Comparison of ENCODE assay signal across 22 cellular contexts in genomic region chr6:119343167-119343566, GRCh38. TPM values are rescaled to one million over a fixed set of nuclear protein-coding genes. Genes with fewer than 3 reads are reported as not detected.
DNase-seq lines count a peak whose midpoint lies in the region; ATAC-seq, FAIRE-seq and TF ChIP-seq lines count a peak whose summit lies in the region.
"Had no signal": no experiment of that assay in that cellular context is flagged by ENCODE, and none has a peak within 500 bp of the region (broad histone marks: within the 10 kb centered on the region; RNA-seq: fewer than 3 reads in every experiment).

No MANE protein-coding gene starts in this region.

- H3K4me1 ChIP-seq in CD4-positive, alpha-beta memory T cell (ENCODE audit: insufficient read depth, low read length) = peaks cover 48% of the 10 kb centered on the region
- H3K4me1 ChIP-seq: breast epithelium, parathyroid adenoma had no signal

- no peaks in the 10 kb centered on the region for H3K9me3 ChIP-seq in CD4-positive, alpha-beta memory T cell (ENCODE audit: control insufficient read depth in 1 of 2, low read length in 2 of 2)
- no peaks in the 10 kb centered on the region for H3K9me3 ChIP-seq in T-helper 17 cell (ENCODE audit: control insufficient read depth, low read length, poor library complexity, severe bottlenecking)
- H3K9me3 ChIP-seq: breast epithelium, lower lobe of right lung had no signal

- H3K9me3 Mint-ChIP-seq in CD4-positive, alpha-beta memory T cell = peaks cover 0 to 2% (median 0%) of the 10 kb centered on the region in 8 donors
- H3K9me3 Mint-ChIP-seq in immature natural killer cell = peaks cover 0 to 3% (median 0%) of the 10 kb centered on the region in 6 donors

- H3K27me3 Mint-ChIP-seq in CD4-positive, alpha-beta memory T cell = no peaks in the 10 kb centered on the region
- no peaks in the 10 kb centered on the region for H3K27me3 Mint-ChIP-seq in T-helper 17 cell
- H3K27me3 Mint-ChIP-seq in immature natural killer cell (ENCODE audit: low read depth in 3 of 3) = peaks cover 0 to 6% (median 4%) of the 10 kb centered on the region in 3 donors

- no peak for DNase-seq in CD4-positive, alpha-beta memory T cell
- DNase-seq in GM10248 (ENCODE audit: extremely low spot score) (no peak), T-helper 17 cell (no peak), immature natural killer cell (no peak), NCI-H1694 (lab: John Stamatoyannopoulos, UW) (no peak), frontal cortex (ENCODE audit: low spot score in 2 of 2) (no peak)
- DNase-seq in stimulated activated CD4-positive, alpha-beta T cell treated with anti-CD3 and anti-CD28 coated beads, Interleukin-2, amount 100 ng/mL, for 24 hours = no peak
- DNase-seq: AML-193; dermis blood vessel endothelial cell; glutamatergic neuron; lower lobe of right lung; NCI-H1105; NCI-H2171 treated with DMSO at 0.1 percent for 48 hours; NCI-H82; stimulated activated CD4-positive, alpha-beta T cell treated with anti-CD3 and anti-CD28 coated beads, Interleukin-4, amount 100 ng/mL, for 24 hours; SW 1271 had no signal

- POLR2A ChIA-PET in CD4-positive, alpha-beta memory T cell (lab: Charles Lee; ENCODE audit: partially characterized antibody) = no interaction called here
- POLR2A ChIA-PET in GM10248 (lab: Yijun Ruan, JAX) = interaction anchor here (0.7 to 1.0 kb wide), 3 partner anchors 31 to 195 kb away, joined by 3 to 4 read pairs (median 3); no protein-coding TSS in a partner anchor

- H3K4me1 Mint-ChIP-seq in CD4-positive, alpha-beta memory T cell = peaks cover 46 to 85% (median 58%) of the 10 kb centered on the region in 4 donors
- H3K4me1 Mint-ChIP-seq in T-helper 17 cell (peaks cover 44% of the 10 kb centered on the region), immature natural killer cell (peaks cover 93 to 99% of the 10 kb centered on the region in 2 donors)

- intact Hi-C loops in CD4-positive, alpha-beta memory T cell (cut with micrococcal nuclease) = no loop called here

- no peaks in the 10 kb centered on the region for H3K27me3 ChIP-seq in CD4-positive, alpha-beta memory T cell (ENCODE audit: insufficient read depth, low read length)
- H3K27me3 ChIP-seq: breast epithelium had no signal

- FAIRE-seq in frontal cortex (lab: Jason Lieb, UNC) = no peak
- FAIRE-seq: G401.6, GM12892 had no signal

- no peak overlapping the region for H3K4me3 ChIP-seq in CD4-positive, alpha-beta memory T cell (ENCODE audit: low read length in 2 of 2)
- H3K4me3 ChIP-seq: lower lobe of right lung had no signal

- peak; percentile 16 for TF ChIP-seq CTCF in GM10248 (IDR thresholded peaks at IDR 0.05; ENCODE audit: control extremely low read depth, extremely low read depth, low read depth, missing control alignments)

- ATAC-seq in T-helper 17 cell = peak; percentile 40
- ATAC-seq: esophagus mucosa, lower lobe of right lung had no signal

- H3K36me3 Mint-ChIP-seq in CD4-positive, alpha-beta memory T cell = peaks cover 0 to 4% of the 10 kb centered on the region in 2 donors
- peaks cover 2% of the 10 kb centered on the region for H3K36me3 Mint-ChIP-seq in T-helper 17 cell (ENCODE audit: low read depth)
- peaks cover 0 to 5% (median 4%) of the 10 kb centered on the region in 3 donors for H3K36me3 Mint-ChIP-seq in immature natural killer cell

- CTCF ChIA-PET in CD4-positive, alpha-beta memory T cell (lab: Charles Lee; ENCODE audit: partially characterized antibody) = interaction anchor here (0.9 to 7.3 kb wide), 4 partner anchors 9 to 635 kb away, joined by 3 to 61 read pairs (median 4); no protein-coding TSS in a partner anchor
- CTCF ChIA-PET in GM10248 (lab: Yijun Ruan, JAX) = interaction anchor here (0.9 to 3.6 kb wide), 6 partner anchors 10 to 214 kb away, joined by 3 to 20 read pairs (median 9); no protein-coding TSS in a partner anchor

- peak overlapping the region in 4 of 8 donors; percentile 8 to 20 (median 13) for H3K4me3 Mint-ChIP-seq in CD4-positive, alpha-beta memory T cell
- H3K4me3 Mint-ChIP-seq in T-helper 17 cell (peak overlapping the region; percentile 36), immature natural killer cell (peak overlapping the region in 2 of 5 donors; percentile 30 to 38)

- no peaks in the 10 kb centered on the region for H3K36me3 ChIP-seq in CD4-positive, alpha-beta memory T cell (ENCODE audit: insufficient read depth, low read length)
- H3K36me3 ChIP-seq: breast epithelium, lower lobe of right lung had no signal

- no peak overlapping the region for H3K27ac ChIP-seq in CD4-positive, alpha-beta memory T cell (ENCODE audit: low read depth, low read length)
- H3K27ac ChIP-seq: breast epithelium, KMS-11, lower lobe of right lung, parathyroid adenoma had no signal

- H3K27ac Mint-ChIP-seq in CD4-positive, alpha-beta memory T cell = peak overlapping the region in 5 of 7 donors; percentile 12 to 72 (median 31)
- H3K27ac Mint-ChIP-seq in T-helper 17 cell = peak overlapping the region; percentile 60
- peak overlapping the region; percentile 16 to 95 (median 74) for H3K27ac Mint-ChIP-seq in immature natural killer cell

RNA-seq across cellular contexts. Expression of gene MAN1A1, which starts 6.4 kb away (rescaled TPM):
- 10 to 100 TPM; 12.3 TPM for total RNA-seq in CD4-positive, alpha-beta memory T cell
- polyA plus RNA-seq in CD4-positive, alpha-beta memory T cell = 10 to 100 TPM; 12.4 to 14.7 TPM
- total RNA-seq in T-helper 17 cell = 10 to 100 TPM; 14.2 to 19.6 TPM
- polyA plus RNA-seq in immature natural killer cell = 10 to 100 TPM; 33.9 to 64.9 (median 56.7) TPM
- total RNA-seq in frontal cortex = 24.9 TPM
